ENCODE assay signal across 1 cellular context in the genomic region with DNA sequence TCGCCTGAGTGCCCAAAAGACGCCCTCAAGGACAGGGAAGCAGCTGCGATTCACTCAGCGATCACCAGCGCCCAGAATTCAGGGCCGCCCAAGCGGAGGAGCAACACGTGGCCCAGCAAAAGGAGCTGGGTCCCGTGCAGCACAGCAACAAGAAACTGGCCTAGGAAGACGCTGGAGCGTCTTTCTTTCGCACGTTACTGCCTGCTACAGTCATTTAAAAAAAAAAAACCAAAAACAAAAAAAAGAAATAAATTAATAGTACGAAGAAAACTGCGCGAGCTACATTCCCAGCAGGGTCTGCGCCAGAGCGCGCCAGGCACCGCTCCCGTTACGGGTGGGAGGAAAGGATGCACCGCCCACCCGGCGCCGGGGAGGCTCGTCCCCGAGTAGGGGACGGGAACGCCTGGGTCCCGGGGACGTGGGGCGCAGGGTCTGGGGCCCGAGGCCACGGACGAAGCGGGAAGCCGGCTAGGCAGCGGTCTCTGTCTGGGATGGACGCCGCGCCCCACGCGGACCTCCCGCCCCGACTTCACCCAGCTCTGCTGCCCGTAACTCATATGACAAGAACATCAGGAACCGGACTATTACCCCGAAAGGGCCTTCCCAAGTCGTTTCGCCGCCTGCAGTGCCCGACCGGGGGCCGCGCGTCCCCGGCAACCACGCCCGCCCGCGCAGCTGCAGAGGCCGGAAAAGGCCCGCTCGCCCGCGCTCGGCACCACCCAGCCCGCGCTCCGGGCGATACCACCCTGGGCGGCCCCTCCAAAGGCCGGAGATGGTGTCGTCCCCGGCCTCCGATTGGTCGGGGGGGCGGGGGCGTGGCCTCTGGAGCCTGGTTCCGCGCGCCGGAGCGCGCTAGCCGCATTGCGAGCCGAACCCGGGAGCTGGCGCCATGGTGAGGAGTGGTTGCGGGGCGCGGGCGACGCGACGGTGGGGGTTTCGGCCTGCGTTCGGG.
TF ChIP-seq lines count a peak whose summit lies in the region.

A gene with protein sequence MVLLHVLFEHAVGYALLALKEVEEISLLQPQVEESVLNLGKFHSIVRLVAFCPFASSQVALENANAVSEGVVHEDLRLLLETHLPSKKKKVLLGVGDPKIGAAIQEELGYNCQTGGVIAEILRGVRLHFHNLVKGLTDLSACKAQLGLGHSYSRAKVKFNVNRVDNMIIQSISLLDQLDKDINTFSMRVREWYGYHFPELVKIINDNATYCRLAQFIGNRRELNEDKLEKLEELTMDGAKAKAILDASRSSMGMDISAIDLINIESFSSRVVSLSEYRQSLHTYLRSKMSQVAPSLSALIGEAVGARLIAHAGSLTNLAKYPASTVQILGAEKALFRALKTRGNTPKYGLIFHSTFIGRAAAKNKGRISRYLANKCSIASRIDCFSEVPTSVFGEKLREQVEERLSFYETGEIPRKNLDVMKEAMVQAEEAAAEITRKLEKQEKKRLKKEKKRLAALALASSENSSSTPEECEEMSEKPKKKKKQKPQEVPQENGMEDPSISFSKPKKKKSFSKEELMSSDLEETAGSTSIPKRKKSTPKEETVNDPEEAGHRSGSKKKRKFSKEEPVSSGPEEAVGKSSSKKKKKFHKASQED (plus strand): TSS at position 861 of the 952 bp plus-strand sequence. CDS start 29 bp downstream, at position 890.

TF ChIP-seq in H1, 55 proteins besides CTCF, POLR2A, EP300 and RAD21:
- TF ChIP-seq HDAC6 (IDR thresholded peaks at IDR 0.05; ENCODE audit: low read depth, low read length) (no peak), FOSL1 (IDR thresholded peaks at IDR 0.05; ENCODE audit: insufficient read depth, low read depth, low read length) (no peak), POLR2AphosphoS5 (IDR thresholded peaks at IDR 0.05; ENCODE audit: low read depth, low read length) (peak; percentile 95), CHD1 (IDR thresholded peaks at IDR 0.05; ENCODE audit: low read depth, low read length) (peak; percentile 91), KDM1A (IDR thresholded peaks at IDR 0.05; ENCODE audit: borderline replicate concordance, low read length) (no peak), TAF7 (optimal IDR thresholded peaks at IDR 0.05; ENCODE audit: borderline replicate concordance, low read depth, low read length) (peak; percentile 99), RBBP5 (IDR thresholded peaks at IDR 0.05; ENCODE audit: borderline replicate concordance, low read depth, low read length) (peak; percentile 73; the same call in 1 of the 2 replicates), PHF8 (conservative IDR thresholded peaks at IDR 0.05; ENCODE audit: low read depth, low read length) (peak; percentile 58), ASH2L (IDR thresholded peaks at IDR 0.05; ENCODE audit: low read length) (peak; percentile 27), SRF (IDR thresholded peaks at IDR 0.05; ENCODE audit: low read depth, low read length) (no peak; the same call in 1 of the 2 replicates), CBX8 (IDR thresholded peaks at IDR 0.05; ENCODE audit: borderline replicate concordance, low read depth, low read length) (no peak), SP1 (IDR thresholded peaks at IDR 0.05; ENCODE audit: low read depth, low read length) (no peak; the same call in 1 of the 2 replicates), JUND (IDR thresholded peaks at IDR 0.05; ENCODE audit: low read length) (peak; percentile 98), CTBP2 (IDR thresholded peaks at IDR 0.05; ENCODE audit: borderline replicate concordance, insufficient read depth, insufficient read length, low read length) (no peak), BACH1 (IDR thresholded peaks at IDR 0.05; ENCODE audit: low read length) (no peak), YY1 (IDR thresholded peaks at IDR 0.05; ENCODE audit: low read depth, low read length) (no peak), SIRT6 (IDR thresholded peaks at IDR 0.05; ENCODE audit: low read length) (no peak), ZNF274 (IDR thresholded peaks at IDR 0.05; ENCODE audit: borderline replicate concordance, extremely low read depth, low read length) (no peak), TAF1 (IDR thresholded peaks at IDR 0.05; ENCODE audit: low read depth, low read length) (peak; percentile 100), SP4 (IDR thresholded peaks at IDR 0.05; ENCODE audit: low read length) (peak; percentile 62; the same call in 1 of the 2 replicates), CREB1 (IDR thresholded peaks at IDR 0.05) (no peak), KDM5A (IDR thresholded peaks at IDR 0.05; ENCODE audit: low read length) (no peak), NRF1 (IDR thresholded peaks at IDR 0.05; ENCODE audit: low read depth, low read length) (peak; percentile 10; the same call in 1 of the 2 replicates), RFX5 (IDR thresholded peaks at IDR 0.05; ENCODE audit: borderline replicate concordance, low read depth, low read length) (no peak), SIN3A (conservative IDR thresholded peaks at IDR 0.05 in 1 of 2, IDR thresholded peaks at IDR 0.05 in 1 of 2; ENCODE audit: low read depth in 1 of 2, low read length in 2 of 2) (0 out of 4 replicates have a peak, but pooled peaks have one; percentile 19 to 84), CHD2 (IDR thresholded peaks at IDR 0.05; ENCODE audit: low read length) (no peak), GTF2F1 (IDR thresholded peaks at IDR 0.05; ENCODE audit: borderline replicate concordance, low read depth, low read length) (no peak), TCF12 (IDR thresholded peaks at IDR 0.05; ENCODE audit: low read depth, low read length) (no peak), EGR1 (IDR thresholded peaks at IDR 0.05; ENCODE audit: borderline replicate concordance, low read depth, low read length) (peak; percentile 56; the same call in 1 of the 2 replicates), NANOG (IDR thresholded peaks at IDR 0.05; ENCODE audit: insufficient read depth, low read depth, low read length, poor library complexity, severe bottlenecking) (no peak), KDM4A (IDR thresholded peaks at IDR 0.05; ENCODE audit: low read depth, low read length, severe bottlenecking) (peak; percentile 61), MAFK (IDR thresholded peaks at IDR 0.05; ENCODE audit: low read depth, low read length) (no peak), HDAC2 (IDR thresholded peaks at IDR 0.05; ENCODE audit: borderline replicate concordance in 1 of 2, low read depth in 2 of 2, low read length in 2 of 2) (no peak), RNF2 (IDR thresholded peaks at IDR 0.05; ENCODE audit: borderline replicate concordance, low read depth, low read length, missing control alignments, poor library complexity, severe bottlenecking) (no peak), TBP (IDR thresholded peaks at IDR 0.05; ENCODE audit: low read depth, low read length) (peak; percentile 97)
- TF ChIP-seq, protein P1, sequence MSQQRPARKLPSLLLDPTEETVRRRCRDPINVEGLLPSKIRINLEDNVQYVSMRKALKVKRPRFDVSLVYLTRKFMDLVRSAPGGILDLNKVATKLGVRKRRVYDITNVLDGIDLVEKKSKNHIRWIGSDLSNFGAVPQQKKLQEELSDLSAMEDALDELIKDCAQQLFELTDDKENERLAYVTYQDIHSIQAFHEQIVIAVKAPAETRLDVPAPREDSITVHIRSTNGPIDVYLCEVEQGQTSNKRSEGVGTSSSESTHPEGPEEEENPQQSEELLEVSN (IDR thresholded peaks at IDR 0.05), result no peak; the same call in 1 of the 2 replicates
- TF ChIP-seq, protein P2, sequence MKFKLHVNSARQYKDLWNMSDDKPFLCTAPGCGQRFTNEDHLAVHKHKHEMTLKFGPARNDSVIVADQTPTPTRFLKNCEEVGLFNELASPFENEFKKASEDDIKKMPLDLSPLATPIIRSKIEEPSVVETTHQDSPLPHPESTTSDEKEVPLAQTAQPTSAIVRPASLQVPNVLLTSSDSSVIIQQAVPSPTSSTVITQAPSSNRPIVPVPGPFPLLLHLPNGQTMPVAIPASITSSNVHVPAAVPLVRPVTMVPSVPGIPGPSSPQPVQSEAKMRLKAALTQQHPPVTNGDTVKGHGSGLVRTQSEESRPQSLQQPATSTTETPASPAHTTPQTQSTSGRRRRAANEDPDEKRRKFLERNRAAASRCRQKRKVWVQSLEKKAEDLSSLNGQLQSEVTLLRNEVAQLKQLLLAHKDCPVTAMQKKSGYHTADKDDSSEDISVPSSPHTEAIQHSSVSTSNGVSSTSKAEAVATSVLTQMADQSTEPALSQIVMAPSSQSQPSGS (IDR thresholded peaks at IDR 0.05; ENCODE audit: low read length), result no peak
- TF ChIP-seq, protein P3, sequence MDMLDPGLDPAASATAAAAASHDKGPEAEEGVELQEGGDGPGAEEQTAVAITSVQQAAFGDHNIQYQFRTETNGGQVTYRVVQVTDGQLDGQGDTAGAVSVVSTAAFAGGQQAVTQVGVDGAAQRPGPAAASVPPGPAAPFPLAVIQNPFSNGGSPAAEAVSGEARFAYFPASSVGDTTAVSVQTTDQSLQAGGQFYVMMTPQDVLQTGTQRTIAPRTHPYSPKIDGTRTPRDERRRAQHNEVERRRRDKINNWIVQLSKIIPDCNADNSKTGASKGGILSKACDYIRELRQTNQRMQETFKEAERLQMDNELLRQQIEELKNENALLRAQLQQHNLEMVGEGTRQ (IDR thresholded peaks at IDR 0.05; ENCODE audit: low read length), result peak; percentile 54
- TF ChIP-seq, protein P4, sequence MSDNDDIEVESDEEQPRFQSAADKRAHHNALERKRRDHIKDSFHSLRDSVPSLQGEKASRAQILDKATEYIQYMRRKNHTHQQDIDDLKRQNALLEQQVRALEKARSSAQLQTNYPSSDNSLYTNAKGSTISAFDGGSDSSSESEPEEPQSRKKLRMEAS (IDR thresholded peaks at IDR 0.05), result peak; percentile 90
- TF ChIP-seq, protein P5, sequence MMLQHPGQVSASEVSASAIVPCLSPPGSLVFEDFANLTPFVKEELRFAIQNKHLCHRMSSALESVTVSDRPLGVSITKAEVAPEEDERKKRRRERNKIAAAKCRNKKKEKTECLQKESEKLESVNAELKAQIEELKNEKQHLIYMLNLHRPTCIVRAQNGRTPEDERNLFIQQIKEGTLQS (IDR thresholded peaks at IDR 0.05; ENCODE audit: insufficient read depth, low read depth, low read length), result no peak
